8 cellular contexts compared by ENCODE assay signal in genomic region chr5:76790632-76791290, GRCh38. TPM values are rescaled to one million over a fixed set of nuclear protein-coding genes. Genes with fewer than 3 reads are reported as not detected.
DNase-seq lines count a peak whose midpoint lies in the region; ATAC-seq and TF ChIP-seq lines count a peak whose summit lies in the region.

No MANE protein-coding gene starts in this region.

- no peak overlapping the region for H3K4me3 Mint-ChIP-seq in activated T-helper 1 cell treated with anti-CD3 and anti-CD28 coated beads, Interleukin-12 subunit alpha, Interleukin-12 subunit beta, Interleukin-2, Interleukin-4 antibody, amounts not matched to agents 30 ng/mL and 10 ng/mL and 1 ng/mL, durations not matched to agents 14 hours and 24 hours and 36 hours

- WGBS in right cardiac atrium: 30% methylated on average over 3 of the region's 3 CpGs

- H3K9me3 Mint-ChIP-seq in activated T-helper 1 cell treated with anti-CD3 and anti-CD28 coated beads, Interleukin-12 subunit alpha, Interleukin-12 subunit beta, Interleukin-2, Interleukin-4 antibody, amounts not matched to agents 30 ng/mL and 10 ng/mL and 1 ng/mL, durations not matched to agents 14 hours and 24 hours and 36 hours: peaks cover 5% of the 10 kb centered on the region

- H3K27ac ChIP-seq in right cardiac atrium (ENCODE audit: low read length): peak overlapping the region; percentile 50

- no peaks in the 10 kb centered on the region for H3K9me3 ChIP-seq in right cardiac atrium (ENCODE audit: control insufficient read depth, low read length)

- TF ChIP-seq CTCF in GM13976 (IDR thresholded peaks at IDR 0.05; ENCODE audit: borderline replicate concordance, control extremely low read depth, extremely low read depth, insufficient read depth, missing control alignments): no peak

- no peaks in the 10 kb centered on the region for H3K27me3 ChIP-seq in right cardiac atrium (ENCODE audit: control insufficient read depth, insufficient read depth)

- DNase-seq in stimulated activated CD4-positive, alpha-beta T cell treated with anti-CD3 and anti-CD28 coated beads, Interleukin-15, amount 100 ng/mL, for 24 hours: peak; percentile 15
- DNase-seq in stimulated activated CD4-positive, alpha-beta T cell treated with anti-CD3 and anti-CD28 coated beads, Interleukin-12 subunit alpha, Interleukin-12 subunit beta, amount 100 ng/mL, for 4 hours: no peak
- DNase-seq in activated T-helper 1 cell treated with anti-CD3 and anti-CD28 coated beads, Interleukin-12 subunit alpha, Interleukin-12 subunit beta, Interleukin-2, Interleukin-4 antibody, amounts not matched to agents 30 ng/mL and 10 ng/mL and 1 ng/mL, durations not matched to agents 14 hours and 24 hours and 36 hours (ENCODE audit: low spot score): peak; percentile 14
- DNase-seq in right cardiac atrium (peak in 1 of 3 donors; percentile 29), stromal cell of bone marrow (ENCODE audit: low read depth) (peak; percentile 98), NCI-H1417 treated with DMSO at 0.1 percent for 48 hours (lab: John Stamatoyannopoulos, UW) (no peak), GM13976 (ENCODE audit: low spot score) (no peak)
- DNase-seq in activated CD8-positive, alpha-beta memory T cell treated with anti-CD3 and anti-CD28 coated beads, Interleukin-2, amount 50 U/mL, for 48 hours: no peak

- H3K27me3 Mint-ChIP-seq in activated T-helper 1 cell treated with anti-CD3 and anti-CD28 coated beads, Interleukin-12 subunit alpha, Interleukin-12 subunit beta, Interleukin-2, Interleukin-4 antibody, amounts not matched to agents 30 ng/mL and 10 ng/mL and 1 ng/mL, durations not matched to agents 14 hours and 24 hours and 36 hours (ENCODE audit: insufficient read depth): no peaks in the 10 kb centered on the region

- in situ Hi-C loops in GM13976 (cut with MboI; ENCODE audit: low sequenced_read_pairs, unreplicated experiment): no loop called here

- H3K4me1 ChIP-seq in right cardiac atrium (ENCODE audit: control insufficient read depth, insufficient read depth, low read length): peaks cover 6% of the 10 kb centered on the region

- H3K4me3 ChIP-seq in right cardiac atrium (ENCODE audit: low read length): no peak overlapping the region

- H3K4me1 Mint-ChIP-seq in activated T-helper 1 cell treated with anti-CD3 and anti-CD28 coated beads, Interleukin-12 subunit alpha, Interleukin-12 subunit beta, Interleukin-2, Interleukin-4 antibody, amounts not matched to agents 30 ng/mL and 10 ng/mL and 1 ng/mL, durations not matched to agents 14 hours and 24 hours and 36 hours (ENCODE audit: low read depth): peaks cover 26% of the 10 kb centered on the region

- intact Hi-C loops in activated T-helper 1 cell treated with anti-CD3 and anti-CD28 coated beads, Interleukin-12 subunit alpha, Interleukin-12 subunit beta, Interleukin-2, Interleukin-4 antibody, amounts not matched to agents 30 ng/mL and 10 ng/mL and 1 ng/mL, durations not matched to agents 14 hours and 24 hours and 36 hours (cut with micrococcal nuclease): loop anchor here (1.0 kb wide), 1 partner anchor 28 kb away; no protein-coding TSS in a partner anchor
- intact Hi-C loops in right cardiac atrium (cut with DNase I): no loop called here

- H3K36me3 Mint-ChIP-seq in activated T-helper 1 cell treated with anti-CD3 and anti-CD28 coated beads, Interleukin-12 subunit alpha, Interleukin-12 subunit beta, Interleukin-2, Interleukin-4 antibody, amounts not matched to agents 30 ng/mL and 10 ng/mL and 1 ng/mL, durations not matched to agents 14 hours and 24 hours and 36 hours (ENCODE audit: low read depth): no peaks in the 10 kb centered on the region

- ATAC-seq in right cardiac atrium: peak; percentile 73 to 88

- peak overlapping the region; percentile 68 for H3K27ac Mint-ChIP-seq in activated T-helper 1 cell treated with anti-CD3 and anti-CD28 coated beads, Interleukin-12 subunit alpha, Interleukin-12 subunit beta, Interleukin-2, Interleukin-4 antibody, amounts not matched to agents 30 ng/mL and 10 ng/mL and 1 ng/mL, durations not matched to agents 14 hours and 24 hours and 36 hours

RNA-seq across cellular contexts. Expression of gene F2RL1, which starts 28.1 kb away (rescaled TPM):
- 0.26 and 0.32 TPM in 2 replicates for total RNA-seq in activated T-helper 1 cell treated with anti-CD3 and anti-CD28 coated beads, Interleukin-12 subunit alpha, Interleukin-12 subunit beta, Interleukin-2, Interleukin-4 antibody, amounts not matched to agents 30 ng/mL and 10 ng/mL and 1 ng/mL, durations not matched to agents 14 hours and 24 hours and 36 hours
- total RNA-seq in right cardiac atrium: 1 to 10 TPM; 1.3 to 3.3 (median 1.9) TPM
- 0.68 TPM for polyA plus RNA-seq in right cardiac atrium

RNA-seq across cellular contexts. Expression of gene S100Z, which starts 59.1 kb away (rescaled TPM):
- total RNA-seq in activated T-helper 1 cell treated with anti-CD3 and anti-CD28 coated beads, Interleukin-12 subunit alpha, Interleukin-12 subunit beta, Interleukin-2, Interleukin-4 antibody, amounts not matched to agents 30 ng/mL and 10 ng/mL and 1 ng/mL, durations not matched to agents 14 hours and 24 hours and 36 hours: 0.67 and 1.5 TPM in 2 replicates
- total RNA-seq in right cardiac atrium: not detected
- polyA plus RNA-seq in right cardiac atrium: not detected

Comparison
In these comparisons a context has a peak if more than half of its experiments do, and no peak if none do; other contexts are left out.
1. DNase-seq: peak in stimulated activated CD4-positive, alpha-beta T cell treated with anti-CD3 and anti-CD28 coated beads, Interleukin-15, amount 100 ng/mL, for 24 hours (single experiment), activated T-helper 1 cell treated with anti-CD3 and anti-CD28 coated beads, Interleukin-12 subunit alpha, Interleukin-12 subunit beta, Interleukin-2, Interleukin-4 antibody, amounts not matched to agents 30 ng/mL and 10 ng/mL and 1 ng/mL, durations not matched to agents 14 hours and 24 hours and 36 hours (single experiment) and stromal cell of bone marrow (single experiment); none in stimulated activated CD4-positive, alpha-beta T cell treated with anti-CD3 and anti-CD28 coated beads, Interleukin-12 subunit alpha, Interleukin-12 subunit beta, amount 100 ng/mL, for 4 hours (single experiment), NCI-H1417 treated with DMSO at 0.1 percent for 48 hours (single experiment), activated CD8-positive, alpha-beta memory T cell treated with anti-CD3 and anti-CD28 coated beads, Interleukin-2, amount 50 U/mL, for 48 hours (single experiment) and GM13976 (single experiment).